Comparison of ENCODE assay signal across 8 cellular contexts in the genomic region with DNA sequence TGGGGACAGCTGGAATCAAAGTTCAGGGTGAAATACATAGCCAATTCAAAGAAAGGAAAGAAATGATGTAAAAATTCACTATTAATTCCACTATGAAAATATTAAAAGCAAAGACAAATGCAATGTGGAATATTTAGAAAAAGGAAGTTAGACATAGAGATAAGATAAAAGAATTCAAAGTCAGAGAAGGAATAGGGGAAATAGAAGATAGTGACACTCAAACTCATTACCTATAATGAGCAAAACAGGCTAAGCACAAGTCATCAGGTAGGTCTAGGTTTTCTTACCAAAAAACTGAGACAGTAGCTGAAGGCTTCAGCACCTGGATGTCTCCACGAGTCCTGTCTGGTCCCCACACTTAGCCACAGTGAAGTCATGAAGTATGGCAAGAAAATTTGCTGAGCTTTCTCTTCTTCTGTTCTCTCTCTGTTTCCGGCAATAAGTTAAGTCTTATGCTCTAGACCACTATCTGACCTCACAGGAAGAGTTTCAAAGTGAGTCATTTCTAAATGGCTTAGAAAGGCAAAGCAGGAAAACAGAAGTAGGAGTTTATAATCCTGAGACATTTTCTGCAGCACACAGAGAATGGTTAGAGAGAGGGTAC. TPM values are rescaled to one million over a fixed set of nuclear protein-coding genes. Genes with fewer than 3 reads are reported as not detected.
DNase-seq lines count a peak whose midpoint lies in the region; ATAC-seq and TF ChIP-seq lines count a peak whose summit lies in the region.

TSS of gene C3AR1 (minus strand) at position 369 of the 604 bp plus-strand sequence. CDS start 6,174 bp downstream, outside the sequence.

- peak; percentile 57 for ATAC-seq in HG03064 (IDR thresholded peaks at IDR 0.05; ENCODE audit: low read depth, unreplicated experiment)

- TF ChIP-seq CTCF in GM10266 (IDR thresholded peaks at IDR 0.05; ENCODE audit: control insufficient read depth, insufficient read depth, low read depth, missing control alignments) (no peak), cardiac fibroblast (IDR thresholded peaks at IDR 0.05; ENCODE audit: low read depth, low read length) (no peak)

- no peak within 1 kb of the TSS for H3K4me3 ChIP-seq in cardiac fibroblast (replicated peaks in 1 of 2; ENCODE audit: low read depth in 2 of 2, low read length in 2 of 2)

- DNase-seq in GM10266 (ENCODE audit: extremely low spot score) (peak; percentile 47), SW480 (ENCODE audit: low spot score) (peak; percentile 70), cardiac fibroblast (ENCODE audit: low read depth in 2 of 2) (peak; percentile 69 to 78), mesenteric fat pad (ENCODE audit: low spot score) (no peak), nucleus accumbens (lab: John Stamatoyannopoulos, UW) (no peak), DMS79 treated with DMSO at 0.1 percent for 48 hours (lab: John Stamatoyannopoulos, UW) (no peak), ureter (ENCODE audit: low spot score) (no peak)

RNA-seq across cellular contexts. Expression of gene C3AR1, which starts in this region (rescaled TPM):
- total RNA-seq in mesenteric fat pad, result 53.1 TPM
- 4.6 TPM for total RNA-seq in ureter

Comparison
In these comparisons a context has a peak if more than half of its experiments do, and no peak if none do; other contexts are left out.
1. DNase-seq: peak in GM10266 (single experiment), SW480 (single experiment) and cardiac fibroblast (2 of 2); none in mesenteric fat pad (single experiment), nucleus accumbens (0 of 56), DMS79 treated with DMSO at 0.1 percent for 48 hours (single experiment) and ureter (single experiment).